ENCODE assay signal across 18 cellular contexts in genomic region chr13:33244210-33244906, GRCh38.
"Had no signal": no experiment of that assay in that cellular context is flagged by ENCODE, and none has a peak within 500 bp of the region (broad histone marks: within the 10 kb centered on the region; RNA-seq: fewer than 3 reads in every experiment).

No MANE protein-coding gene starts in this region.

- H3K4me1 ChIP-seq: left lung, neural progenitor cell had no signal

- H3K27ac ChIP-seq: neural progenitor cell, ovary, thoracic aorta had no signal

- H3K4me3 ChIP-seq: left lung, neural progenitor cell, ovary, thoracic aorta had no signal

- ATAC-seq: activated T-cell treated with anti-CD3 and anti-CD28 coated beads, Interleukin-2, amount 50 U/mL, for 72 hours had no signal

- H3K9me3 Mint-ChIP-seq: activated CD4-positive, alpha-beta T cell treated with anti-CD3 and anti-CD28 coated beads, Interleukin-2, amount 10 ng/mL, durations not matched to agents 7 days and 5 days; activated T-cell treated with anti-CD3 and anti-CD28 coated beads, Interleukin-2, amount 50 U/mL, for 72 hours had no signal

- H3K4me1 Mint-ChIP-seq: activated CD4-positive, alpha-beta T cell treated with anti-CD3 and anti-CD28 coated beads, Interleukin-2, amount 10 ng/mL, durations not matched to agents 7 days and 5 days; neural progenitor cell had no signal

- H3K36me3 ChIP-seq: left lung, ovary, thoracic aorta had no signal

- H3K9ac ChIP-seq: neural progenitor cell had no signal

- H3K27ac Mint-ChIP-seq: activated CD4-positive, alpha-beta T cell treated with anti-CD3 and anti-CD28 coated beads, Interleukin-2, amount 10 ng/mL, durations not matched to agents 7 days and 5 days; activated naive CD8-positive, alpha-beta T cell; activated T-cell treated with anti-CD3 and anti-CD28 coated beads, Interleukin-2, amount 50 U/mL, for 72 hours; neural progenitor cell had no signal

- H3K4me3 Mint-ChIP-seq: activated CD4-positive, alpha-beta T cell treated with anti-CD3 and anti-CD28 coated beads, Interleukin-2, amount 10 ng/mL, durations not matched to agents 7 days and 5 days; activated naive CD8-positive, alpha-beta T cell; activated T-cell treated with anti-CD3 and anti-CD28 coated beads, Interleukin-2, amount 50 U/mL, for 72 hours; neural progenitor cell had no signal

- FAIRE-seq: keratinocyte had no signal

- DNase-seq: activated CD4-positive, alpha-beta T cell treated with anti-CD3 and anti-CD28 coated beads, Interleukin-2, amount 10 ng/mL, durations not matched to agents 7 days and 5 days; activated CD4-positive, CD25-positive, alpha-beta regulatory T cell; activated CD8-positive, alpha-beta memory T cell treated with anti-CD3 and anti-CD28 coated beads, Interleukin-2, amount 50 U/mL, for 48 hours; activated gamma-delta T cell; activated T-cell treated with anti-CD3 and anti-CD28 coated beads, Interleukin-2, amount 50 U/mL, for 72 hours; amygdala; dermis blood vessel endothelial cell; erythroblast; hippocampal formation; left lung; mesendoderm; ovary; stimulated activated CD4-positive, alpha-beta T cell treated with anti-CD3 and anti-CD28 coated beads, Interleukin-12 subunit alpha, Interleukin-12 subunit beta, amount 100 ng/mL, for 4 hours; stimulated activated CD4-positive, alpha-beta T cell treated with anti-CD3 and anti-CD28 coated beads, Interleukin-2, amount 100 ng/mL, for 24 hours had no signal

- H3K27me3 ChIP-seq: left lung, neural progenitor cell, ovary had no signal

- H3K36me3 Mint-ChIP-seq: activated naive CD8-positive, alpha-beta T cell had no signal

- H3K4me2 ChIP-seq: neural progenitor cell had no signal

- H2AFZ ChIP-seq: neural progenitor cell had no signal

- H3K9me3 ChIP-seq: ovary, thoracic aorta had no signal
